In the genomic region with DNA sequence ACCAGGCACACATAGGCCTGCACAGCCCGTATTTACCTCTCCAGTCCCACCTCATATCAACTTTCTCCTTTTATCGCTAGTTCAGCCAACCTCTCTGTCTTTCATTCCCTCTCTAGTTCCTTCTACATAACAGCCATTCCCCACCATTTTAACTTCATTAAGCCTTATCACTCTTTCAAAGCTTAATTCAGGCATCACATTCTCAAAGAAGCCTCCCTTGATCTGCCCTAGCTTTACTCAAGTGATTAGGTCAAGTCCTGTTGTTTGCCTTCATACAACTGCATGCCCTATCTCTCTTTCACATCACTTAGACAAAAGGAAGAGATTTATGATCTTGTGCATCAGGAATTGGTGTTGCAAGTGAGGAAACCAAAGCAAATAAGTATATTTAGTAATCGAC, we compare ENCODE assay signal across 30 cellular contexts.
"Had no signal": no experiment of that assay in that cellular context is flagged by ENCODE, and none has a peak within 500 bp of the region (broad histone marks: within the 10 kb centered on the region; RNA-seq: fewer than 3 reads in every experiment).

No MANE protein-coding gene starts in this region.

- H3K27me3 Mint-ChIP-seq: activated CD4-positive, alpha-beta T cell treated with anti-CD3 and anti-CD28 coated beads for 36 hours; activated CD4-positive, alpha-beta T cell treated with anti-CD3 and anti-CD28 coated beads, Interleukin-2, amount 10 ng/mL, durations not matched to agents 7 days and 5 days; activated T-cell treated with anti-CD3 and anti-CD28 coated beads, Interleukin-2, amount 50 U/mL, for 24 hours had no signal

- H3K9me3 Mint-ChIP-seq: activated CD4-positive, alpha-beta T cell treated with anti-CD3 and anti-CD28 coated beads, Interleukin-2, amount 10 ng/mL, durations not matched to agents 7 days and 5 days; activated naive CD4-positive, alpha-beta T cell treated with anti-CD3 and anti-CD28 coated beads, Interleukin-2, amount 50 U/mL, for 72 hours; activated T-helper 1 cell treated with anti-CD3 and anti-CD28 coated beads, Interleukin-12 subunit alpha, Interleukin-12 subunit beta, Interleukin-2, Interleukin-4 antibody, amounts not matched to agents 30 ng/mL and 10 ng/mL and 1 ng/mL, durations not matched to agents 14 hours and 24 hours and 36 hours; T-helper 1 cell treated with Interleukin-12 subunit alpha and Interleukin-12 subunit beta and Interleukin-4 antibody, amounts not matched to agents 30 μg/mL and 1 μg/mL, for 36 hours; T-helper 2 cell treated with Interferon-gamma antibody and Interleukin-4, amounts not matched to agents 5 μg/mL and 100 μg/mL, for 36 hours had no signal

- H3K36me3 ChIP-seq: adrenal gland, breast epithelium, MG63, SJCRH30 had no signal

- H3K9me3 ChIP-seq: body of pancreas, MG63, SJCRH30, SK-N-SH had no signal

- H3K9ac ChIP-seq: SK-N-SH had no signal

- ATAC-seq: activated CD4-positive, alpha-beta T cell treated with anti-CD3 and anti-CD28 coated beads for 36 hours; activated CD8-positive, alpha-beta T cell treated with anti-CD3 and anti-CD28 coated beads, Interleukin-2, amount 10 ng/mL, durations not matched to agents 7 days and 5 days; activated naive CD4-positive, alpha-beta T cell treated with anti-CD3 and anti-CD28 coated beads, Interleukin-2, amount 50 U/mL, for 72 hours; body of pancreas; K562; Panc1 had no signal

- H3K4me1 ChIP-seq: adrenal gland, body of pancreas, breast epithelium had no signal

- H3K36me3 Mint-ChIP-seq: activated naive CD4-positive, alpha-beta T cell treated with anti-CD3 and anti-CD28 coated beads, Interleukin-2, amount 50 U/mL, for 72 hours had no signal

- H3K4me2 ChIP-seq: SK-N-SH had no signal

- H3K4me1 Mint-ChIP-seq: activated CD4-positive, alpha-beta T cell treated with anti-CD3 and anti-CD28 coated beads for 36 hours; activated CD4-positive, alpha-beta T cell treated with anti-CD3 and anti-CD28 coated beads, Interleukin-2, amount 10 ng/mL, durations not matched to agents 7 days and 5 days had no signal

- DNase-seq: activated CD4-positive, alpha-beta T cell treated with anti-CD3 and anti-CD28 coated beads for 36 hours; activated CD4-positive, alpha-beta T cell treated with anti-CD3 and anti-CD28 coated beads, Interleukin-2, amount 10 ng/mL, durations not matched to agents 7 days and 5 days; activated CD4-positive, alpha-beta T cell treated with anti-CD3 and anti-CD28 coated beads, Interleukin-2, amount 50 U/mL, for 48 hours; activated CD8-positive, alpha-beta T cell treated with anti-CD3 and anti-CD28 coated beads, Interleukin-2, amount 10 ng/mL, durations not matched to agents 7 days and 5 days; activated gamma-delta T cell treated with Interleukin-2 at 50 U/mL for 16 hours; activated naive CD4-positive, alpha-beta T cell treated with anti-CD3 and anti-CD28 coated beads for 36 hours; activated T-cell treated with anti-CD3 and anti-CD28 coated beads, Interleukin-2, amount 50 U/mL, for 24 hours; adrenal gland; body of pancreas; MG63; NCI-H1048; NCI-H1105 treated with DMSO at 0.1 percent for 48 hours; NCI-H1436; NCI-H1694; NCI-H1930; NCI-H2081 treated with DMSO at 0.1 percent for 48 hours; NCI-H2171; NCI-H524; SHP77; SJCRH30; SK-N-SH had no signal

- H3K4me3 ChIP-seq: adrenal gland, body of pancreas, breast epithelium, K562, MG63, SJCRH30 had no signal

- H3K27ac ChIP-seq: adrenal gland, body of pancreas, breast epithelium had no signal

- FAIRE-seq: astrocyte, K562, TTC549 had no signal

- H3K4me3 Mint-ChIP-seq: activated CD4-positive, alpha-beta T cell treated with anti-CD3 and anti-CD28 coated beads for 36 hours; activated CD4-positive, alpha-beta T cell treated with anti-CD3 and anti-CD28 coated beads, Interleukin-2, amount 10 ng/mL, durations not matched to agents 7 days and 5 days; activated CD8-positive, alpha-beta T cell treated with anti-CD3 and anti-CD28 coated beads, Interleukin-2, amount 10 ng/mL, durations not matched to agents 7 days and 5 days; activated naive CD4-positive, alpha-beta T cell treated with anti-CD3 and anti-CD28 coated beads for 36 hours; activated T-cell treated with anti-CD3 and anti-CD28 coated beads, Interleukin-2, amount 50 U/mL, for 24 hours; activated T-helper 1 cell treated with anti-CD3 and anti-CD28 coated beads, Interleukin-12 subunit alpha, Interleukin-12 subunit beta, Interleukin-2, Interleukin-4 antibody, amounts not matched to agents 30 ng/mL and 10 ng/mL and 1 ng/mL, durations not matched to agents 14 hours and 24 hours and 36 hours; T-helper 1 cell treated with Interleukin-12 subunit alpha and Interleukin-12 subunit beta and Interleukin-4 antibody, amounts not matched to agents 30 μg/mL and 1 μg/mL, for 36 hours; T-helper 2 cell treated with Interferon-gamma antibody and Interleukin-4, amounts not matched to agents 5 μg/mL and 100 μg/mL, for 36 hours had no signal

- H3K27ac Mint-ChIP-seq: activated CD4-positive, alpha-beta T cell treated with anti-CD3 and anti-CD28 coated beads for 36 hours; activated CD4-positive, alpha-beta T cell treated with anti-CD3 and anti-CD28 coated beads, Interleukin-2, amount 10 ng/mL, durations not matched to agents 7 days and 5 days; activated CD8-positive, alpha-beta T cell treated with anti-CD3 and anti-CD28 coated beads, Interleukin-2, amount 10 ng/mL, durations not matched to agents 7 days and 5 days; activated naive CD4-positive, alpha-beta T cell treated with anti-CD3 and anti-CD28 coated beads for 36 hours; activated naive CD4-positive, alpha-beta T cell treated with anti-CD3 and anti-CD28 coated beads, Interleukin-2, amount 50 U/mL, for 72 hours; activated T-cell treated with anti-CD3 and anti-CD28 coated beads, Interleukin-2, amount 50 U/mL, for 24 hours; activated T-helper 1 cell treated with anti-CD3 and anti-CD28 coated beads, Interleukin-12 subunit alpha, Interleukin-12 subunit beta, Interleukin-2, Interleukin-4 antibody, amounts not matched to agents 30 ng/mL and 10 ng/mL and 1 ng/mL, durations not matched to agents 14 hours and 24 hours and 36 hours; T-helper 1 cell treated with Interleukin-12 subunit alpha and Interleukin-12 subunit beta and Interleukin-4 antibody, amounts not matched to agents 30 μg/mL and 1 μg/mL, for 36 hours; T-helper 2 cell treated with Interferon-gamma antibody and Interleukin-4, amounts not matched to agents 5 μg/mL and 100 μg/mL, for 36 hours had no signal

- H3K27me3 ChIP-seq: adrenal gland, body of pancreas, breast epithelium, MG63, SJCRH30 had no signal
